In the genomic region with DNA sequence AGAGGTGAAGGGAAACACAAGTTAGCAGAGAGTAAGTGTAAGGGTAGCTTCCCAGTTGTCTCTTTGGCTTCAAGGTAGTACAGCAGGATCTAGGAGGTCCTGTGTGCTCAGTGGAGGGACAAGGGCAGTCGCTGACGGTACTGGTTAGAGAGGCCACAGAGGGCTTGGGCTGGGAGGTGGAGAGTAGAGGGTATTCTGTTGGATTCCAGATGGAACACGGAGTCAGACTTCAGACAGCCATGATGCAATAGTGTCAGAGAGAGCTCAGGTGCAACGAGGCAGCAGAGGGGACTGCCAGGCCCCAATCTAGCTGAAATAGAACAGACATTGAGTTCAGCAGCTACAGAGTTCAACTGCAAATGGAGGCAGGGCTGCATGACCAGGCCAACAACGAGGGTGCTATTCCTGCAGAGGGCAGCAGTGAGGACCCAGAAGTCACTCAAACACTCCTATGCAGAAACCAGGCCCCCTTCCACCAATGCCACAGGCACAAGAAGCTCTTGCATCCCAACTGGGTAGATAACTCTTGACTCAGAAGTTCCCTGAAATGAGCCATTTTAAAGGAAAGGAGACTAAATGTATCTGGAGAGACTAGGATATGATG, we compare ENCODE assay signal across 9 cellular contexts.
A peak's percentile ranks its signal among the peaks of the same experiment; 100 is the strongest.
DNase-seq lines count a peak whose midpoint lies in the region; ATAC-seq and TF ChIP-seq lines count a peak whose summit lies in the region.
"Had no signal": no experiment of that assay in that cellular context is flagged by ENCODE, and none has a peak within 500 bp of the region (broad histone marks: within the 10 kb centered on the region; RNA-seq: fewer than 3 reads in every experiment).

No MANE protein-coding gene starts in this region.

- no peaks in the 10 kb centered on the region for H3K4me1 ChIP-seq in mesenchymal stem cell (ENCODE audit: control insufficient read depth, insufficient read depth, low read depth, low read length)
- H3K4me1 ChIP-seq: spleen had no signal

- H2AFZ ChIP-seq in mesenchymal stem cell (ENCODE audit: low read depth, low read length): no peak overlapping the region

- H3K36me3 ChIP-seq in mesenchymal stem cell (ENCODE audit: control insufficient read depth in 1 of 2, insufficient read depth in 2 of 2, low read depth in 1 of 2, low read length in 2 of 2): no peaks in the 10 kb centered on the region
- H3K36me3 ChIP-seq: spleen had no signal

- no peak overlapping the region for H2AK5ac ChIP-seq in mesenchymal stem cell (ENCODE audit: low read length, severe bottlenecking)

- ATAC-seq in GM18867 (IDR thresholded peaks at IDR 0.05; ENCODE audit: unreplicated experiment) (peak; percentile 76), HG03521 (IDR thresholded peaks at IDR 0.05; ENCODE audit: unreplicated experiment) (peak; percentile 71), GM19452 (IDR thresholded peaks at IDR 0.05; ENCODE audit: unreplicated experiment) (no peak), GM21717 (IDR thresholded peaks at IDR 0.05; ENCODE audit: unreplicated experiment) (no peak)

- DNase-seq in AML-193 (lab: John Stamatoyannopoulos, UW) (peak; percentile 8 to 15), choroid plexus epithelial cell (ENCODE audit: low read depth) (peak; percentile 17), mesenchymal stem cell (no peak), activated T-cell treated with anti-CD3 and anti-CD28 coated beads for 4 hours (no peak)
- DNase-seq: spleen had no signal

- no peaks in the 10 kb centered on the region for H3K9me3 ChIP-seq in mesenchymal stem cell (ENCODE audit: control insufficient read depth, low read length)
- H3K9me3 ChIP-seq: spleen had no signal

- no peak overlapping the region for H3K4me2 ChIP-seq in mesenchymal stem cell (ENCODE audit: low read length, poor library complexity, severe bottlenecking)

- H3K4me3 ChIP-seq in choroid plexus epithelial cell (ENCODE audit: low read depth, low read length): no peak overlapping the region
- no peak overlapping the region for H3K4me3 ChIP-seq in mesenchymal stem cell (ENCODE audit: insufficient read depth in 1 of 2, low read depth in 1 of 2, low read length in 2 of 2)
- H3K4me3 ChIP-seq: spleen had no signal

- H3K14ac ChIP-seq in mesenchymal stem cell (ENCODE audit: low read length in 2 of 2): no peak overlapping the region

- H3K27me3 ChIP-seq in mesenchymal stem cell (ENCODE audit: control insufficient read depth in 1 of 2, insufficient read depth in 1 of 2, low read length in 2 of 2): no peaks in the 10 kb centered on the region
- H3K27me3 ChIP-seq: spleen had no signal

- no peak overlapping the region for H4K91ac ChIP-seq in mesenchymal stem cell (ENCODE audit: low read length)

- no peak overlapping the region for H3K4ac ChIP-seq in mesenchymal stem cell (ENCODE audit: low read depth in 1 of 2, low read length in 2 of 2)

- WGBS in mesenchymal stem cell: 59% methylated on average over 5 of the region's 5 CpGs

- no peak overlapping the region for H4K8ac ChIP-seq in mesenchymal stem cell (ENCODE audit: low read length)

- H2BK12ac ChIP-seq in mesenchymal stem cell (ENCODE audit: low read length in 2 of 2): no peak overlapping the region

- no peaks in the 10 kb centered on the region for H3K79me1 ChIP-seq in mesenchymal stem cell (replicated peaks; ENCODE audit: low read length, poor library complexity, severe bottlenecking)

- H3K18ac ChIP-seq in mesenchymal stem cell (ENCODE audit: low read depth in 1 of 2, low read length in 2 of 2): no peak overlapping the region

- no peak overlapping the region for H3K27ac ChIP-seq in mesenchymal stem cell (ENCODE audit: low read length, poor library complexity, severe bottlenecking)
- H3K27ac ChIP-seq: spleen had no signal

- H2BK5ac ChIP-seq in mesenchymal stem cell (ENCODE audit: low read depth, low read length, poor library complexity, severe bottlenecking): no peak overlapping the region

- peak; percentile 42 for TF ChIP-seq CTCF in choroid plexus epithelial cell (conservative IDR thresholded peaks at IDR 0.05; ENCODE audit: low read depth, low read length)

- H2BK15ac ChIP-seq in mesenchymal stem cell (ENCODE audit: low read depth, poor library complexity, severe bottlenecking): no peak overlapping the region

- no peak overlapping the region for H2BK120ac ChIP-seq in mesenchymal stem cell (ENCODE audit: low read depth, low read length)

- no peak overlapping the region for H3K9ac ChIP-seq in mesenchymal stem cell (ENCODE audit: low read length)

- no peak overlapping the region for H3K23ac ChIP-seq in mesenchymal stem cell (ENCODE audit: low read length in 2 of 2)

Comparison
In these comparisons a context has a peak if more than half of its experiments do, and no peak if none do; other contexts are left out.
1. DNase-seq: peak in AML-193 (2 of 2) and choroid plexus epithelial cell (single experiment); none in mesenchymal stem cell (single experiment) and activated T-cell treated with anti-CD3 and anti-CD28 coated beads for 4 hours (single experiment).
2. ATAC-seq: peak in GM18867 (single experiment) and HG03521 (single experiment); none in GM19452 (single experiment) and GM21717 (single experiment).